ENCODE assay signal across 2 cellular contexts in genomic region chr7:101216860-101217387, GRCh38.
TF ChIP-seq lines count a peak whose summit lies in the region.

No MANE protein-coding gene starts in this region.

TF ChIP-seq in HEK293, 187 proteins besides CTCF, POLR2A, EP300 and RAD21:
- no peak for TF ChIP-seq ZNF37A (tag by site-specific recombination; IDR thresholded peaks at IDR 0.05)
- peak; percentile 26; the same call in 1 of the 2 replicates for TF ChIP-seq ZBTB10 (tag by site-specific recombination; IDR thresholded peaks at IDR 0.05)
- TF ChIP-seq ZNF747 (tag by site-specific recombination; IDR thresholded peaks at IDR 0.05): no peak
- no peak for TF ChIP-seq ZNF658 (tag by site-specific recombination; IDR thresholded peaks at IDR 0.05)
- TF ChIP-seq BCL6B (tag by site-specific recombination; IDR thresholded peaks at IDR 0.05): no peak
- TF ChIP-seq KLF8 (tag by site-specific recombination; IDR thresholded peaks at IDR 0.05): no peak; the same call in 1 of the 2 replicates
- no peak for TF ChIP-seq ZNF350 (tag by site-specific recombination; IDR thresholded peaks at IDR 0.05)
- no peak for TF ChIP-seq HOXA7 (CRISPR knock-in tag; IDR thresholded peaks at IDR 0.05; ENCODE audit: borderline replicate concordance)
- no peak for TF ChIP-seq YY2 (tag by site-specific recombination; IDR thresholded peaks at IDR 0.05)
- no peak for TF ChIP-seq ZNF707 (tag by site-specific recombination; IDR thresholded peaks at IDR 0.05)
- no peak for TF ChIP-seq SP7 (tag by site-specific recombination; IDR thresholded peaks at IDR 0.05)
- peak; percentile 69; the same call in 1 of the 2 replicates for TF ChIP-seq GLIS2 (tag by site-specific recombination; IDR thresholded peaks at IDR 0.05)
- TF ChIP-seq GLIS1 (tag by site-specific recombination; IDR thresholded peaks at IDR 0.05): peak; percentile 45; the same call in 1 of the 2 replicates
- TF ChIP-seq ZNF561 (tag by site-specific recombination; IDR thresholded peaks at IDR 0.05; ENCODE audit: borderline replicate concordance): no peak
- no peak for TF ChIP-seq ZNF529 (tag by site-specific recombination; IDR thresholded peaks at IDR 0.05; ENCODE audit: insufficient replicate concordance)
- TF ChIP-seq ZSCAN23 (tag by site-specific recombination; IDR thresholded peaks at IDR 0.05): no peak
- peak; percentile 43; the same call in 1 of the 2 replicates for TF ChIP-seq ZBTB20 (tag by site-specific recombination; IDR thresholded peaks at IDR 0.05)
- no peak for TF ChIP-seq ZNF580 (tag by site-specific recombination; IDR thresholded peaks at IDR 0.05)
- TF ChIP-seq ZNF677 (tag by site-specific recombination; IDR thresholded peaks at IDR 0.05): no peak
- TF ChIP-seq ZNF426 (tag by site-specific recombination; IDR thresholded peaks at IDR 0.05): no peak
- no peak for TF ChIP-seq ZBTB48 (tag by site-specific recombination; IDR thresholded peaks at IDR 0.05)
- no peak for TF ChIP-seq ZNF701 (tag by site-specific recombination; IDR thresholded peaks at IDR 0.05)
- no peak for TF ChIP-seq ZNF513 (tag by site-specific recombination; IDR thresholded peaks at IDR 0.05)
- no peak for TF ChIP-seq SCRT2 (tag by site-specific recombination; IDR thresholded peaks at IDR 0.05)
- no peak for TF ChIP-seq ZNF114 (tag by site-specific recombination; IDR thresholded peaks at IDR 0.05)
- no peak for TF ChIP-seq ZSCAN16 (tag by site-specific recombination; IDR thresholded peaks at IDR 0.05)
- no peak for TF ChIP-seq ZNF211 (tag by site-specific recombination; IDR thresholded peaks at IDR 0.05; ENCODE audit: low read depth)
- no peak for TF ChIP-seq OVOL3 (tag by site-specific recombination; IDR thresholded peaks at IDR 0.05)
- TF ChIP-seq TCF7L2 (IDR thresholded peaks at IDR 0.05; ENCODE audit: borderline replicate concordance, low read depth, low read length): no peak

TF ChIP-seq in endothelial cell of umbilical vein, 7 proteins besides CTCF, POLR2A, EP300 and RAD21:
- no peak for TF ChIP-seq GATA2 (IDR thresholded peaks at IDR 0.05; ENCODE audit: insufficient read depth, insufficient read length, low read depth, low read length)
- TF ChIP-seq MYC (IDR thresholded peaks at IDR 0.05; ENCODE audit: low read depth, low read length): no peak
- no peak for TF ChIP-seq POLR2AphosphoS5 (IDR thresholded peaks at IDR 0.05; ENCODE audit: insufficient read depth, low read depth, low read length)
- no peak for TF ChIP-seq MAX (IDR thresholded peaks at IDR 0.05; ENCODE audit: insufficient read depth, insufficient read length)
- TF ChIP-seq FOS (IDR thresholded peaks at IDR 0.05; ENCODE audit: borderline replicate concordance, insufficient read depth, low read length): no peak
- TF ChIP-seq JUN (IDR thresholded peaks at IDR 0.05; ENCODE audit: borderline replicate concordance, insufficient read depth, insufficient read length, low read depth): no peak
- no peak for TF ChIP-seq EZH2 (IDR thresholded peaks at IDR 0.05; ENCODE audit: borderline replicate concordance, low read depth, low read length, severe bottlenecking)
